25 cellular contexts compared by ENCODE assay signal in the genomic region with DNA sequence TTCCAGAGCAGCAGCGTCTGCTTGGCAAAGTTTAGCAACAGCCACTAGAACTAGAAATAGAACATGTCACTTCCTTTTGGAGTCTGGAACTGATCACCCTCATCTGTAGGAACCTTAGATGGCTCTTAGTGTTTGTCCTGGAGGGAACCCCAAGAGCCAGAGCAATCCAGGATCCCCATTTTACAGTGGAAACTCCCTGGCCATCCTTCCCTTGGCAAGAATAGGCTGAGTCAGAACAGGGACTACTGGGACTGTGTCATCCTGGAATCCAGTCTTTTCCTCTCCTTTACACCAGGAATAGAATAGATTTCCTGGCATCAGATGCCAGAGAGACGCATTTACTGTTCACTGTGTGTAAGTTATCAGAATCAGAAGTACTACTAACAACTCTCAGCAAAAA. TPM values are rescaled to one million over a fixed set of nuclear protein-coding genes. Genes with fewer than 3 reads are reported as not detected.
A peak's percentile ranks its signal among the peaks of the same experiment; 100 is the strongest.
DNase-seq lines count a peak whose midpoint lies in the region; ATAC-seq and TF ChIP-seq lines count a peak whose summit lies in the region.
"Had no signal": no experiment of that assay in that cellular context is flagged by ENCODE, and none has a peak within 500 bp of the region (broad histone marks: within the 10 kb centered on the region; RNA-seq: fewer than 3 reads in every experiment).

No MANE protein-coding gene starts in this region.

- intact Hi-C loops in left lung (cut with DNase I) = no loop called here

- H3K27ac ChIP-seq in left lung = no peak overlapping the region
- H3K27ac ChIP-seq: dorsolateral prefrontal cortex had no signal

- no peaks in the 10 kb centered on the region for H3K9me3 ChIP-seq in BE2C
- H3K9me3 ChIP-seq in left lung = no peaks in the 10 kb centered on the region
- H3K9me3 ChIP-seq: upper lobe of left lung had no signal

- ATAC-seq in SK-N-SH treated with all-trans-retinoic acid at 6 μM for 48 hours (peak; percentile 20; the same call in 1 of the 3 replicates), left lung (no peak), GM21390 (IDR thresholded peaks at IDR 0.05; ENCODE audit: unreplicated experiment) (no peak)
- ATAC-seq: activated CD8-positive, alpha-beta T cell treated with anti-CD3 and anti-CD28 coated beads for 36 hours; CD8-positive, alpha-beta T cell; stimulated activated naive CD8-positive, alpha-beta T cell treated with anti-CD3 and anti-CD28 coated beads, Interleukin-15, amount 100 ng/mL, for 72 hours had no signal

- TF ChIP-seq CTCF in AG10803 (conservative IDR thresholded peaks at IDR 0.05; ENCODE audit: low read length) = no peak
- no peak for TF ChIP-seq CTCF in foreskin fibroblast (IDR thresholded peaks at IDR 0.05; ENCODE audit: low read depth, low read length)
- no peak for TF ChIP-seq CTCF in BE2C (IDR thresholded peaks at IDR 0.05; ENCODE audit: low read depth, low read length)
- no peak for TF ChIP-seq CTCF in left lung (IDR thresholded peaks at IDR 0.05)

- H3K4me1 ChIP-seq in BE2C (no peaks in the 10 kb centered on the region; the same call in 1 of the 2 replicates), left lung (no peaks in the 10 kb centered on the region)
- H3K4me1 ChIP-seq: upper lobe of left lung had no signal

- H3K4me3 ChIP-seq in AG10803 (ENCODE audit: low read length) (no peak overlapping the region), foreskin fibroblast (ENCODE audit: low read depth in 1 of 2, low read length in 2 of 2) (no peak overlapping the region), BE2C (ENCODE audit: low read depth, low read length) (no peak overlapping the region), left lung (no peak overlapping the region)
- H3K4me3 ChIP-seq: dorsolateral prefrontal cortex, upper lobe of left lung had no signal

- DNase-seq in AG10803 (ENCODE audit: low read depth) (peak; percentile 22), foreskin fibroblast (peak; percentile 30 to 42), lung microvascular endothelial cell (ENCODE audit: low read depth in 2 of 2) (peak; percentile 57 to 75), BE2C (no peak), left lung (no peak), NCI-H146 treated with DMSO at 0.1 percent for 48 hours (lab: John Stamatoyannopoulos, UW; ENCODE audit: unreplicated experiment) (no peak)
- DNase-seq: ACHN; activated CD4-positive, CD25-positive, alpha-beta regulatory T cell; activated CD8-positive, alpha-beta T cell treated with anti-CD3 and anti-CD28 coated beads for 36 hours; activated T-cell treated with anti-CD3 and anti-CD28 coated beads, Interleukin-2, amount 50 U/mL, for 24 hours; CD8-positive, alpha-beta T cell; dorsolateral prefrontal cortex; H9; hippocampal formation; Karpas-422; kidney; NCI-H1092 treated with DMSO at 0.1 percent for 48 hours; NCI-H524; retina; SHP77 treated with DMSO at 0.1 percent for 48 hours; stimulated activated naive CD8-positive, alpha-beta T cell treated with anti-CD3 and anti-CD28 coated beads, Interleukin-15, amount 100 ng/mL, for 72 hours; T-helper 2 cell had no signal

- no peaks in the 10 kb centered on the region for H3K27me3 ChIP-seq in BE2C
- no peaks in the 10 kb centered on the region for H3K27me3 ChIP-seq in left lung
- H3K27me3 ChIP-seq: dorsolateral prefrontal cortex, upper lobe of left lung had no signal

- H3K36me3 ChIP-seq in BE2C (peaks cover 39% of the 10 kb centered on the region), left lung (peaks cover 0 to 37% of the 10 kb centered on the region in 2 donors)

TF ChIP-seq in SK-N-SH treated with all-trans-retinoic acid at 6 μM for 48 hours, 23 proteins besides CTCF, POLR2A, EP300 and RAD21:
- TF ChIP-seq, protein P1, sequence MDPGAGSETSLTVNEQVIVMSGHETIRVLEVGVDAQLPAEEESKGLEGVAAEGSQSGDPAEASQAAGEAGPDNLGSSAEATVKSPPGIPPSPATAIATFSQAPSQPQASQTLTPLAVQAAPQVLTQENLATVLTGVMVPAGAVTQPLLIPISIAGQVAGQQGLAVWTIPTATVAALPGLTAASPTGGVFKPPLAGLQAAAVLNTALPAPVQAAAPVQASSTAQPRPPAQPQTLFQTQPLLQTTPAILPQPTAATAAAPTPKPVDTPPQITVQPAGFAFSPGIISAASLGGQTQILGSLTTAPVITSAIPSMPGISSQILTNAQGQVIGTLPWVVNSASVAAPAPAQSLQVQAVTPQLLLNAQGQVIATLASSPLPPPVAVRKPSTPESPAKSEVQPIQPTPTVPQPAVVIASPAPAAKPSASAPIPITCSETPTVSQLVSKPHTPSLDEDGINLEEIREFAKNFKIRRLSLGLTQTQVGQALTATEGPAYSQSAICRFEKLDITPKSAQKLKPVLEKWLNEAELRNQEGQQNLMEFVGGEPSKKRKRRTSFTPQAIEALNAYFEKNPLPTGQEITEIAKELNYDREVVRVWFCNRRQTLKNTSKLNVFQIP (CRISPR knock-in tag; IDR thresholded peaks at IDR 0.05; ENCODE audit: borderline replicate concordance, low read depth) = no peak
- TF ChIP-seq ZNF565 (CRISPR knock-in tag; conservative IDR thresholded peaks at IDR 0.05; ENCODE audit: low read depth) (no peak), PPARA (CRISPR knock-in tag; IDR thresholded peaks at IDR 0.05; ENCODE audit: borderline replicate concordance) (no peak), ISL1 (CRISPR knock-in tag; IDR thresholded peaks at IDR 0.05) (no peak), ZFP30 (CRISPR knock-in tag; IDR thresholded peaks at IDR 0.05) (no peak), BACH2 (CRISPR knock-in tag; IDR thresholded peaks at IDR 0.05; ENCODE audit: borderline replicate concordance) (no peak), ZFP3 (CRISPR knock-in tag; IDR thresholded peaks at IDR 0.05) (no peak), ESRRG (CRISPR knock-in tag; IDR thresholded peaks at IDR 0.05) (no peak), OSR1 (CRISPR knock-in tag; IDR thresholded peaks at IDR 0.05) (no peak), ARNTL (CRISPR knock-in tag; IDR thresholded peaks at IDR 0.05; ENCODE audit: borderline replicate concordance, low read depth) (no peak), GLIS3 (CRISPR knock-in tag; IDR thresholded peaks at IDR 0.05) (no peak)
- TF ChIP-seq, protein P2, sequence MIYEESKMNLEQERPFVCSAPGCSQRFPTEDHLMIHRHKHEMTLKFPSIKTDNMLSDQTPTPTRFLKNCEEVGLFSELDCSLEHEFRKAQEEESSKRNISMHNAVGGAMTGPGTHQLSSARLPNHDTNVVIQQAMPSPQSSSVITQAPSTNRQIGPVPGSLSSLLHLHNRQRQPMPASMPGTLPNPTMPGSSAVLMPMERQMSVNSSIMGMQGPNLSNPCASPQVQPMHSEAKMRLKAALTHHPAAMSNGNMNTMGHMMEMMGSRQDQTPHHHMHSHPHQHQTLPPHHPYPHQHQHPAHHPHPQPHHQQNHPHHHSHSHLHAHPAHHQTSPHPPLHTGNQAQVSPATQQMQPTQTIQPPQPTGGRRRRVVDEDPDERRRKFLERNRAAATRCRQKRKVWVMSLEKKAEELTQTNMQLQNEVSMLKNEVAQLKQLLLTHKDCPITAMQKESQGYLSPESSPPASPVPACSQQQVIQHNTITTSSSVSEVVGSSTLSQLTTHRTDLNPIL (CRISPR knock-in tag; IDR thresholded peaks at IDR 0.05; ENCODE audit: low read depth) = no peak
- TF ChIP-seq, protein P3, sequence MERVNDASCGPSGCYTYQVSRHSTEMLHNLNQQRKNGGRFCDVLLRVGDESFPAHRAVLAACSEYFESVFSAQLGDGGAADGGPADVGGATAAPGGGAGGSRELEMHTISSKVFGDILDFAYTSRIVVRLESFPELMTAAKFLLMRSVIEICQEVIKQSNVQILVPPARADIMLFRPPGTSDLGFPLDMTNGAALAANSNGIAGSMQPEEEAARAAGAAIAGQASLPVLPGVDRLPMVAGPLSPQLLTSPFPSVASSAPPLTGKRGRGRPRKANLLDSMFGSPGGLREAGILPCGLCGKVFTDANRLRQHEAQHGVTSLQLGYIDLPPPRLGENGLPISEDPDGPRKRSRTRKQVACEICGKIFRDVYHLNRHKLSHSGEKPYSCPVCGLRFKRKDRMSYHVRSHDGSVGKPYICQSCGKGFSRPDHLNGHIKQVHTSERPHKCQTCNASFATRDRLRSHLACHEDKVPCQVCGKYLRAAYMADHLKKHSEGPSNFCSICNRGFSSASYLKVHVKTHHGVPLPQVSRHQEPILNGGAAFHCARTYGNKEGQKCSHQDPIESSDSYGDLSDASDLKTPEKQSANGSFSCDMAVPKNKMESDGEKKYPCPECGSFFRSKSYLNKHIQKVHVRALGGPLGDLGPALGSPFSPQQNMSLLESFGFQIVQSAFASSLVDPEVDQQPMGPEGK (CRISPR knock-in tag; IDR thresholded peaks at IDR 0.05; ENCODE audit: borderline replicate concordance) = no peak
- TF ChIP-seq, protein P4, sequence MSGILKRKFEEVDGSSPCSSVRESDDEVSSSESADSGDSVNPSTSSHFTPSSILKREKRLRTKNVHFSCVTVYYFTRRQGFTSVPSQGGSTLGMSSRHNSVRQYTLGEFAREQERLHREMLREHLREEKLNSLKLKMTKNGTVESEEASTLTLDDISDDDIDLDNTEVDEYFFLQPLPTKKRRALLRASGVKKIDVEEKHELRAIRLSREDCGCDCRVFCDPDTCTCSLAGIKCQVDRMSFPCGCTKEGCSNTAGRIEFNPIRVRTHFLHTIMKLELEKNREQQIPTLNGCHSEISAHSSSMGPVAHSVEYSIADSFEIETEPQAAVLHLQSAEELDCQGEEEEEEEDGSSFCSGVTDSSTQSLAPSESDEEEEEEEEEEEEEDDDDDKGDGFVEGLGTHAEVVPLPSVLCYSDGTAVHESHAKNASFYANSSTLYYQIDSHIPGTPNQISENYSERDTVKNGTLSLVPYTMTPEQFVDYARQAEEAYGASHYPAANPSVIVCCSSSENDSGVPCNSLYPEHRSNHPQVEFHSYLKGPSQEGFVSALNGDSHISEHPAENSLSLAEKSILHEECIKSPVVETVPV (CRISPR knock-in tag; IDR thresholded peaks at IDR 0.05) = no peak

RNA-seq across cellular contexts. Expression of a gene that starts 33.2 kb away (rescaled TPM):
- total RNA-seq in lung microvascular endothelial cell (0.22 and 0.40 TPM in 2 replicates), left lung (1 to 10 TPM; 2.4 to 4.7 TPM)
- 2.1 TPM for polyA plus RNA-seq in BE2C (2012; ENCODE audit: insufficient read depth, insufficient read length, low read depth)

Comparison
In these comparisons a context has a peak if more than half of its experiments do, and no peak if none do; other contexts are left out.
1. DNase-seq: peak in AG10803 (single experiment), foreskin fibroblast (2 of 2) and lung microvascular endothelial cell (2 of 2); none in BE2C (single experiment), left lung (0 of 2) and NCI-H146 treated with DMSO at 0.1 percent for 48 hours (single experiment).